In the genomic region with DNA sequence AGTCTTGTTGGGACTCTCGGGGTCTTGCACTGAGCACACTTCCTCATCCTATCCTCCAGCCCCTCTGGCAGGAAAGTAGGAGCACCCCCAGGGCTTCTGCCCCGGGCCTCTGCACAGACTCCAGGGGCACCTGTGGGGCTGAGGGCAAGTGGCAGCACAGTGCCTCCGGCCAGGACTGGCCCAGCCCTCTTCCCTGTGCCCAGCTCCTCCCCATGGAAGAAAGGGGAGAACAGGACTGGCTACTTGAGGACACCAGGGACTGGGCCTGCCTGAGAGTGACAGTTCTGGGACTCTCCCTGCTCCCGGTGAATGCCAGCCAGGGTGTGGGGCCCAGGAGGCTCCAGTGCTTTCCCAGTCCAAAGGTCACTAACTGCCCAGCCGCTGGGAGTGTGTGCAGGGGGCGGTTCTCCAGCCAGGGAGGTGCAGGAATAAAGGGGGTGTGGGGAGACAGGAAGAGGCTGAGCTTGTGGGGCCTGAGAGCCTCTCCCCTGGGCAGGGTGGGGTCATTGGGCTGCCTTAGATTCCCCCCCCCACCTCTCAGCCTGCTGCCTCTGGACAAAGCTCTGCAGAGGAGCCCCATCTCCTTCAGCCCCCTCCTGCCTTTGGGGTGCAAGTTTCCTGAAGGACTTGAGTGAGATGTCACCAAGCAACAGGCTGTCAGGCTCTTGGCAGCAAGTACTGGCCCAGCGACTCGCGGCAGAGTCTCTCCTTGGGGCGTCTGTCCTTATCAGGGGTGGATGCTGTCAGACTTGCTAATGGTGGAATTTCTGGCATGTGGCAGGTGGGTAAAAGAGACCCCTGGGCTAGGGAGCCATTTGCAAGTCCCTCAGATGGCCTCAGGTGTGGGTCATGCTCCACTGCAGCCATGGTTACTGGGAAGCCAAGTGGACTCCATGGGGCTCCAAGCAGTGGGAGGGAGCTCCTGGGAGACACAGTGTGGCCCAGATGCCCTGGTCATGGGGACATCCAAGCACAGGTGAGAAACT, we compare ENCODE assay signal across 1 cellular context.
TF ChIP-seq lines count a peak whose summit lies in the region.

No MANE protein-coding gene starts in this region.

TF ChIP-seq in HepG2, 621 proteins besides CTCF, POLR2A, EP300 and RAD21 (continued from another document and continues in another):
- TF ChIP-seq, protein P1, sequence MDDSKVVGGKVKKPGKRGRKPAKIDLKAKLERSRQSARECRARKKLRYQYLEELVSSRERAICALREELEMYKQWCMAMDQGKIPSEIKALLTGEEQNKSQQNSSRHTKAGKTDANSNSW (CRISPR knock-in tag; IDR thresholded peaks at IDR 0.05; ENCODE audit: borderline replicate concordance): no peak
- TF ChIP-seq ZNF746 (CRISPR knock-in tag; IDR thresholded peaks at IDR 0.05) (peak; percentile 91; the same call in 1 of the 2 replicates), GZF1 (CRISPR knock-in tag; IDR thresholded peaks at IDR 0.05) (peak; percentile 65; the same call in 1 of the 2 replicates), HHEX (CRISPR knock-in tag; IDR thresholded peaks at IDR 0.05) (no peak), PCBP2 (optimal IDR thresholded peaks at IDR 0.05; ENCODE audit: low read depth, low read length, poor library complexity, severe bottlenecking) (no peak), KAT7 (CRISPR knock-in tag; IDR thresholded peaks at IDR 0.05; ENCODE audit: borderline replicate concordance) (0 out of 2 replicates have a peak, but pooled peaks have one; percentile 24), ZNF772 (CRISPR knock-in tag; IDR thresholded peaks at IDR 0.05) (peak; percentile 90), KDM4B (CRISPR knock-in tag; IDR thresholded peaks at IDR 0.05) (peak; percentile 79), KDM2A (CRISPR knock-in tag; IDR thresholded peaks at IDR 0.05; ENCODE audit: borderline replicate concordance, low read depth) (peak; percentile 53), CEBPB (IDR thresholded peaks at IDR 0.05; ENCODE audit: borderline replicate concordance, low read depth, low read length) (no peak), ZNF7 (CRISPR knock-in tag; IDR thresholded peaks at IDR 0.05) (0 out of 2 replicates have a peak, but pooled peaks have one; percentile 31), ZNF816 (CRISPR knock-in tag; IDR thresholded peaks at IDR 0.05; ENCODE audit: borderline replicate concordance) (no peak; the same call in 1 of the 2 replicates), SIN3A (IDR thresholded peaks at IDR 0.05; ENCODE audit: borderline replicate concordance, low read depth, low read length) (peak; percentile 30; the same call in 1 of the 2 replicates), ELF3 (CRISPR knock-in tag; IDR thresholded peaks at IDR 0.05) (peak; percentile 76), ZNF563 (CRISPR knock-in tag; IDR thresholded peaks at IDR 0.05) (no peak), HOXA7 (CRISPR knock-in tag; IDR thresholded peaks at IDR 0.05) (no peak), NFIC (IDR thresholded peaks at IDR 0.05; ENCODE audit: low read length) (peak; percentile 44; the same call in 1 of the 2 replicates), STAT5B (CRISPR knock-in tag; IDR thresholded peaks at IDR 0.05) (no peak), ZNF569 (CRISPR knock-in tag; IDR thresholded peaks at IDR 0.05; ENCODE audit: borderline replicate concordance) (0 out of 2 replicates have a peak, but pooled peaks have one; percentile 60), HOXA3 (CRISPR knock-in tag; IDR thresholded peaks at IDR 0.05) (peak; percentile 90), SMYD3 (CRISPR knock-in tag; IDR thresholded peaks at IDR 0.05) (0 out of 2 replicates have a peak, but pooled peaks have one; percentile 65), RBAK (CRISPR knock-in tag; IDR thresholded peaks at IDR 0.05) (no peak), ZNF883 (CRISPR knock-in tag; IDR thresholded peaks at IDR 0.05; ENCODE audit: not compliant biosample characterization) (no peak), ZNF567 (CRISPR knock-in tag; IDR thresholded peaks at IDR 0.05; ENCODE audit: borderline replicate concordance) (peak; percentile 80; the same call in 1 of the 2 replicates), NFE2 (CRISPR knock-in tag; IDR thresholded peaks at IDR 0.05) (0 out of 2 replicates have a peak, but pooled peaks have one; percentile 10), ZFP82 (CRISPR knock-in tag; IDR thresholded peaks at IDR 0.05; ENCODE audit: borderline replicate concordance) (no peak), DNMT3B (CRISPR knock-in tag; conservative IDR thresholded peaks at IDR 0.05) (no peak), DPF2 (CRISPR knock-in tag; IDR thresholded peaks at IDR 0.05; ENCODE audit: borderline replicate concordance, low read depth) (peak; percentile 35; the same call in 1 of the 2 replicates), FOXJ3 (CRISPR knock-in tag; IDR thresholded peaks at IDR 0.05; ENCODE audit: borderline replicate concordance) (0 out of 2 replicates have a peak, but pooled peaks have one; percentile 17), MBD4 (IDR thresholded peaks at IDR 0.05; ENCODE audit: borderline replicate concordance, low read length) (no peak), ZNF776 (CRISPR knock-in tag; IDR thresholded peaks at IDR 0.05) (no peak), SRSF4 (IDR thresholded peaks at IDR 0.05; ENCODE audit: low read depth, low read length, poor library complexity, severe bottlenecking) (no peak), TCF7 (IDR thresholded peaks at IDR 0.05; ENCODE audit: low read depth) (no peak), ERF (CRISPR knock-in tag; IDR thresholded peaks at IDR 0.05) (peak; percentile 93), BRCA1 (CRISPR knock-in tag; IDR thresholded peaks at IDR 0.05) (no peak), YEATS2 (CRISPR knock-in tag; IDR thresholded peaks at IDR 0.05; ENCODE audit: borderline replicate concordance) (peak; percentile 71; the same call in 1 of the 2 replicates)
- TF ChIP-seq, protein P2, sequence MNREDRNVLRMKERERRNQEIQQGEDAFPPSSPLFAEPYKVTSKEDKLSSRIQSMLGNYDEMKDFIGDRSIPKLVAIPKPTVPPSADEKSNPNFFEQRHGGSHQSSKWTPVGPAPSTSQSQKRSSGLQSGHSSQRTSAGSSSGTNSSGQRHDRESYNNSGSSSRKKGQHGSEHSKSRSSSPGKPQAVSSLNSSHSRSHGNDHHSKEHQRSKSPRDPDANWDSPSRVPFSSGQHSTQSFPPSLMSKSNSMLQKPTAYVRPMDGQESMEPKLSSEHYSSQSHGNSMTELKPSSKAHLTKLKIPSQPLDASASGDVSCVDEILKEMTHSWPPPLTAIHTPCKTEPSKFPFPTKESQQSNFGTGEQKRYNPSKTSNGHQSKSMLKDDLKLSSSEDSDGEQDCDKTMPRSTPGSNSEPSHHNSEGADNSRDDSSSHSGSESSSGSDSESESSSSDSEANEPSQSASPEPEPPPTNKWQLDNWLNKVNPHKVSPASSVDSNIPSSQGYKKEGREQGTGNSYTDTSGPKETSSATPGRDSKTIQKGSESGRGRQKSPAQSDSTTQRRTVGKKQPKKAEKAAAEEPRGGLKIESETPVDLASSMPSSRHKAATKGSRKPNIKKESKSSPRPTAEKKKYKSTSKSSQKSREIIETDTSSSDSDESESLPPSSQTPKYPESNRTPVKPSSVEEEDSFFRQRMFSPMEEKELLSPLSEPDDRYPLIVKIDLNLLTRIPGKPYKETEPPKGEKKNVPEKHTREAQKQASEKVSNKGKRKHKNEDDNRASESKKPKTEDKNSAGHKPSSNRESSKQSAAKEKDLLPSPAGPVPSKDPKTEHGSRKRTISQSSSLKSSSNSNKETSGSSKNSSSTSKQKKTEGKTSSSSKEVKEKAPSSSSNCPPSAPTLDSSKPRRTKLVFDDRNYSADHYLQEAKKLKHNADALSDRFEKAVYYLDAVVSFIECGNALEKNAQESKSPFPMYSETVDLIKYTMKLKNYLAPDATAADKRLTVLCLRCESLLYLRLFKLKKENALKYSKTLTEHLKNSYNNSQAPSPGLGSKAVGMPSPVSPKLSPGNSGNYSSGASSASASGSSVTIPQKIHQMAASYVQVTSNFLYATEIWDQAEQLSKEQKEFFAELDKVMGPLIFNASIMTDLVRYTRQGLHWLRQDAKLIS (CRISPR knock-in tag; IDR thresholded peaks at IDR 0.05): no peak; the same call in 1 of the 2 replicates
- TF ChIP-seq, protein P3, sequence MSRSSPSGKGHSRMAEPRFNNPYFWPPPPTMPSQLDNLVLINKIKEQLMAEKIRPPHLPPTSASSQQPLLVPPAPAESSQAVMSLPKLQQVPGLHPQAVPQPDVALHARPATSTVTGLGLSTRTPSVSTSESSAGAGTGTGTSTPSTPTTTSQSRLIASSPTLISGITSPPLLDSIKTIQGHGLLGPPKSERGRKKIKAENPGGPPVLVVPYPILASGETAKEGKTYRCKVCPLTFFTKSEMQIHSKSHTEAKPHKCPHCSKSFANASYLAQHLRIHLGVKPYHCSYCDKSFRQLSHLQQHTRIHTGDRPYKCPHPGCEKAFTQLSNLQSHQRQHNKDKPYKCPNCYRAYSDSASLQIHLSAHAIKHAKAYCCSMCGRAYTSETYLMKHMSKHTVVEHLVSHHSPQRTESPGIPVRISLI (CRISPR knock-in tag; IDR thresholded peaks at IDR 0.05; ENCODE audit: borderline replicate concordance): peak; percentile 60; the same call in 1 of the 2 replicates
- TF ChIP-seq, protein P4, sequence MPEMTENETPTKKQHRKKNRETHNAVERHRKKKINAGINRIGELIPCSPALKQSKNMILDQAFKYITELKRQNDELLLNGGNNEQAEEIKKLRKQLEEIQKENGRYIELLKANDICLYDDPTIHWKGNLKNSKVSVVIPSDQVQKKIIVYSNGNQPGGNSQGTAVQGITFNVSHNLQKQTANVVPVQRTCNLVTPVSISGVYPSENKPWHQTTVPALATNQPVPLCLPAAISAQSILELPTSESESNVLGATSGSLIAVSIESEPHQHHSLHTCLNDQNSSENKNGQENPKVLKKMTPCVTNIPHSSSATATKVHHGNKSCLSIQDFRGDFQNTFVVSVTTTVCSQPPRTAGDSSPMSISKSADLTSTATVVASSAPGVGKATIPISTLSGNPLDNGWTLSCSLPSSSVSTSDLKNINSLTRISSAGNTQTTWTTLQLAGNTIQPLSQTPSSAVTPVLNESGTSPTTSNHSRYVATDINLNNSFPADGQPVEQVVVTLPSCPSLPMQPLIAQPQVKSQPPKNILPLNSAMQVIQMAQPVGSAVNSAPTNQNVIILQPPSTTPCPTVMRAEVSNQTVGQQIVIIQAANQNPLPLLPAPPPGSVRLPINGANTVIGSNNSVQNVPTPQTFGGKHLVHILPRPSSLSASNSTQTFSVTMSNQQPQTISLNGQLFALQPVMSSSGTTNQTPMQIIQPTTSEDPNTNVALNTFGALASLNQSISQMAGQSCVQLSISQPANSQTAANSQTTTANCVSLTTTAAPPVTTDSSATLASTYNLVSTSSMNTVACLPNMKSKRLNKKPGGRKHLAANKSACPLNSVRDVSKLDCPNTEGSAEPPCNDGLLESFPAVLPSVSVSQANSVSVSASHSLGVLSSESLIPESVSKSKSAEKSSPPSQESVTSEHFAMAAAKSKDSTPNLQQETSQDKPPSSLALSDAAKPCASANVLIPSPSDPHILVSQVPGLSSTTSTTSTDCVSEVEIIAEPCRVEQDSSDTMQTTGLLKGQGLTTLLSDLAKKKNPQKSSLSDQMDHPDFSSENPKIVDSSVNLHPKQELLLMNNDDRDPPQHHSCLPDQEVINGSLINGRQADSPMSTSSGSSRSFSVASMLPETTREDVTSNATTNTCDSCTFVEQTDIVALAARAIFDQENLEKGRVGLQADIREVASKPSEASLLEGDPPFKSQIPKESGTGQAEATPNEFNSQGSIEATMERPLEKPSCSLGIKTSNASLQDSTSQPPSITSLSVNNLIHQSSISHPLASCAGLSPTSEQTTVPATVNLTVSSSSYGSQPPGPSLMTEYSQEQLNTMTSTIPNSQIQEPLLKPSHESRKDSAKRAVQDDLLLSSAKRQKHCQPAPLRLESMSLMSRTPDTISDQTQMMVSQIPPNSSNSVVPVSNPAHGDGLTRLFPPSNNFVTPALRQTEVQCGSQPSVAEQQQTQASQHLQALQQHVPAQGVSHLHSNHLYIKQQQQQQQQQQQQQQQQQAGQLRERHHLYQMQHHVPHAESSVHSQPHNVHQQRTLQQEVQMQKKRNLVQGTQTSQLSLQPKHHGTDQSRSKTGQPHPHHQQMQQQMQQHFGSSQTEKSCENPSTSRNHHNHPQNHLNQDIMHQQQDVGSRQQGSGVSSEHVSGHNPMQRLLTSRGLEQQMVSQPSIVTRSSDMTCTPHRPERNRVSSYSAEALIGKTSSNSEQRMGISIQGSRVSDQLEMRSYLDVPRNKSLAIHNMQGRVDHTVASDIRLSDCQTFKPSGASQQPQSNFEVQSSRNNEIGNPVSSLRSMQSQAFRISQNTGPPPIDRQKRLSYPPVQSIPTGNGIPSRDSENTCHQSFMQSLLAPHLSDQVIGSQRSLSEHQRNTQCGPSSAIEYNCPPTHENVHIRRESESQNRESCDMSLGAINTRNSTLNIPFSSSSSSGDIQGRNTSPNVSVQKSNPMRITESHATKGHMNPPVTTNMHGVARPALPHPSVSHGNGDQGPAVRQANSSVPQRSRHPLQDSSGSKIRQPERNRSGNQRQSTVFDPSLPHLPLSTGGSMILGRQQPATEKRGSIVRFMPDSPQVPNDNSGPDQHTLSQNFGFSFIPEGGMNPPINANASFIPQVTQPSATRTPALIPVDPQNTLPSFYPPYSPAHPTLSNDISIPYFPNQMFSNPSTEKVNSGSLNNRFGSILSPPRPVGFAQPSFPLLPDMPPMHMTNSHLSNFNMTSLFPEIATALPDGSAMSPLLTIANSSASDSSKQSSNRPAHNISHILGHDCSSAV (CRISPR knock-in tag; IDR thresholded peaks at IDR 0.05; ENCODE audit: borderline replicate concordance): no peak
- TF ChIP-seq, protein P5, sequence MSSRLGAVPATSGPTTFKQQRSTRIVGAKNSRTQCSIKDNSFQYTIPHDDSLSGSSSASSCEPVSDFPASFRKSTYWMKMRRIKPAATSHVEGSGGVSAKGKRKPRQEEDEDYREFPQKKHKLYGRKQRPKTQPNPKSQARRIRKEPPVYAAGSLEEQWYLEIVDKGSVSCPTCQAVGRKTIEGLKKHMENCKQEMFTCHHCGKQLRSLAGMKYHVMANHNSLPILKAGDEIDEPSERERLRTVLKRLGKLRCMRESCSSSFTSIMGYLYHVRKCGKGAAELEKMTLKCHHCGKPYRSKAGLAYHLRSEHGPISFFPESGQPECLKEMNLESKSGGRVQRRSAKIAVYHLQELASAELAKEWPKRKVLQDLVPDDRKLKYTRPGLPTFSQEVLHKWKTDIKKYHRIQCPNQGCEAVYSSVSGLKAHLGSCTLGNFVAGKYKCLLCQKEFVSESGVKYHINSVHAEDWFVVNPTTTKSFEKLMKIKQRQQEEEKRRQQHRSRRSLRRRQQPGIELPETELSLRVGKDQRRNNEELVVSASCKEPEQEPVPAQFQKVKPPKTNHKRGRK (CRISPR knock-in tag; IDR thresholded peaks at IDR 0.05): no peak
- TF ChIP-seq, protein P6, sequence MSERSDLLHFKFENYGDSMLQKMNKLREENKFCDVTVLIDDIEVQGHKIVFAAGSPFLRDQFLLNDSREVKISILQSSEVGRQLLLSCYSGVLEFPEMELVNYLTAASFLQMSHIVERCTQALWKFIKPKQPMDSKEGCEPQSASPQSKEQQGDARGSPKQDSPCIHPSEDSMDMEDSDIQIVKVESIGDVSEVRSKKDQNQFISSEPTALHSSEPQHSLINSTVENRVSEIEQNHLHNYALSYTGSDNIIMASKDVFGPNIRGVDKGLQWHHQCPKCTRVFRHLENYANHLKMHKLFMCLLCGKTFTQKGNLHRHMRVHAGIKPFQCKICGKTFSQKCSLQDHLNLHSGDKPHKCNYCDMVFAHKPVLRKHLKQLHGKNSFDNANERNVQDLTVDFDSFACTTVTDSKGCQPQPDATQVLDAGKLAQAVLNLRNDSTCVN (CRISPR knock-in tag; IDR thresholded peaks at IDR 0.05; ENCODE audit: borderline replicate concordance): peak; percentile 58; the same call in 1 of the 2 replicates
- TF ChIP-seq, protein P7, sequence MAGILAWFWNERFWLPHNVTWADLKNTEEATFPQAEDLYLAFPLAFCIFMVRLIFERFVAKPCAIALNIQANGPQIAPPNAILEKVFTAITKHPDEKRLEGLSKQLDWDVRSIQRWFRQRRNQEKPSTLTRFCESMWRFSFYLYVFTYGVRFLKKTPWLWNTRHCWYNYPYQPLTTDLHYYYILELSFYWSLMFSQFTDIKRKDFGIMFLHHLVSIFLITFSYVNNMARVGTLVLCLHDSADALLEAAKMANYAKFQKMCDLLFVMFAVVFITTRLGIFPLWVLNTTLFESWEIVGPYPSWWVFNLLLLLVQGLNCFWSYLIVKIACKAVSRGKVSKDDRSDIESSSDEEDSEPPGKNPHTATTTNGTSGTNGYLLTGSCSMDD (CRISPR knock-in tag; IDR thresholded peaks at IDR 0.05): no peak
